Comparison of ENCODE assay signal across 15 cellular contexts in the genomic region with DNA sequence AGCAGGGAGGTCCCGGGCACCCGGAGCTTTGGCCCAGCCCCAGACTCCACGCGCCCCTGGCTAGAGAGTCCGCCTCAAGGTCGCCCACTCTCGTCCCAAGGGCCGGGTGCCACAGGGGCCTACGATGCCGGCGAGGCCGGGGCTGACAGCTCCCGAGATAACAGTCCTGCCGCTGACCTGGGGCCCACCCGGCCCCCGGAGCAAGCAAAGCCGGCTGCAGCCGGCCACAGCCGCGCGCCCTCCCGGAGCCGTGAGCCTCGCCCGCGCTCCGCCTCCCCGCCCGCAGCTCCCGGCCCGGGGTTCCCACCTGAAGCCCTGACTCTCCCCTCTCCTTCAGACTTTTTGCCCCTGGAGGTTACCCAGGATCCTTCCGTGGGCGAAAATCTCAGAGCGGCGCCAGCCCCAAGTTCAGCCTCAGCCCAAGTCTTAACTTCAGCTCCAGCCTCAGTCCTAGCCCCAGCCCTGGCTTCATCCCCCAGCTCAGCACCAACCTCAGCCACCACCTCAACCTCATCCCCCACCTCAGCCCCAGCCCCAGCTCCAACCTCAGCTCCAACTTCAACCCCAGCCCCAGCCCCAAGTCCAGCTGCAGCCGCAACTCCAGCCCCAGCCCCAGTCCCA. TPM values are rescaled to one million over a fixed set of nuclear protein-coding genes. Genes with fewer than 3 reads are reported as not detected.
DNase-seq lines count a peak whose midpoint lies in the region; ATAC-seq and TF ChIP-seq lines count a peak whose summit lies in the region.
"Had no signal": no experiment of that assay in that cellular context is flagged by ENCODE, and none has a peak within 500 bp of the region (broad histone marks: within the 10 kb centered on the region; RNA-seq: fewer than 3 reads in every experiment).

No MANE protein-coding gene starts in this region.

- no peak overlapping the region for H3K27ac Mint-ChIP-seq in CD8-positive, alpha-beta T cell
- H3K27ac Mint-ChIP-seq in activated naive CD8-positive, alpha-beta T cell treated with anti-CD3 and anti-CD28 coated beads, Interleukin-2, amount 10 ng/mL, durations not matched to agents 7 days and 5 days, result peak overlapping the region; percentile 95

- H3K4me2 ChIP-seq in BLaER1, result peak overlapping the region; percentile 100

- peak in 1 of 7 experiments; percentile 15 for DNase-seq in CD8-positive, alpha-beta T cell
- DNase-seq in activated naive CD8-positive, alpha-beta T cell treated with anti-CD3 and anti-CD28 coated beads, Interleukin-2, amount 10 ng/mL, durations not matched to agents 7 days and 5 days, result no peak
- DNase-seq in mucosa of descending colon (peak in 2 of 3 donors; percentile 28 to 57), glomerular visceral epithelial cell (ENCODE audit: extremely low spot score) (no peak)
- DNase-seq: cerebellar nuclear complex; heart right ventricle; NCI-H1694 treated with DMSO at 0.1 percent for 48 hours; NCI-H69; stimulated activated CD4-positive, alpha-beta T cell treated with anti-CD3 and anti-CD28 coated beads, Interleukin-2, amount 100 ng/mL, for 48 hours had no signal

- H3K27me3 Mint-ChIP-seq in CD8-positive, alpha-beta T cell (ENCODE audit: low read depth), result no peaks in the 10 kb centered on the region
- H3K27me3 Mint-ChIP-seq in activated naive CD8-positive, alpha-beta T cell treated with anti-CD3 and anti-CD28 coated beads, Interleukin-2, amount 10 ng/mL, durations not matched to agents 7 days and 5 days, result no peaks in the 10 kb centered on the region

- POLR2A ChIA-PET in CD8-positive, alpha-beta T cell (lab: Charles Lee), result interaction anchor here (1.1 to 2.7 kb wide), 9 partner anchors 8 to 356 kb away, joined by 3 to 35 read pairs (median 11); a partner anchor contains a TSS
- POLR2A ChIA-PET in activated naive CD8-positive, alpha-beta T cell treated with anti-CD3 and anti-CD28 coated beads, Interleukin-2, amount 10 ng/mL, durations not matched to agents 7 days and 5 days (lab: Charles Lee), result interaction anchor here (0.8 to 9.8 kb wide), 14 partner anchors 8 to 296 kb away, joined by 3 to 300 read pairs (median 8); a partner anchor contains a TSS

- H3K9me3 ChIP-seq in BLaER1, result no peaks in the 10 kb centered on the region
- H3K9me3 ChIP-seq in CD8-positive, alpha-beta T cell (ENCODE audit: low read length), result no peaks in the 10 kb centered on the region
- no peaks in the 10 kb centered on the region for H3K9me3 ChIP-seq in mucosa of descending colon
- H3K9me3 ChIP-seq: heart right ventricle, right atrium auricular region had no signal

- H3K4me3 ChIP-seq in BLaER1 (no peak overlapping the region), mucosa of descending colon (no peak overlapping the region)
- H3K4me3 ChIP-seq in CD8-positive, alpha-beta T cell (ENCODE audit: low read depth, low read length), result no peak overlapping the region

- H3K9ac ChIP-seq in BLaER1, result no peak overlapping the region

- no peaks in the 10 kb centered on the region for H3K9me3 Mint-ChIP-seq in CD8-positive, alpha-beta T cell
- H3K9me3 Mint-ChIP-seq in activated naive CD8-positive, alpha-beta T cell treated with anti-CD3 and anti-CD28 coated beads, Interleukin-2, amount 10 ng/mL, durations not matched to agents 7 days and 5 days, result no peaks in the 10 kb centered on the region

- intact Hi-C loops in CD8-positive, alpha-beta T cell (cut with DNase I, micrococcal nuclease), result loop anchor here in 1 of 2 experiments (5.0 kb wide), 1 partner anchor 145 kb away; no protein-coding TSS in a partner anchor
- intact Hi-C loops in mucosa of descending colon (cut with DNase I, micrococcal nuclease), result no loop called here

- ATAC-seq in CD8-positive, alpha-beta T cell, result no peak
- ATAC-seq in activated naive CD8-positive, alpha-beta T cell treated with anti-CD3 and anti-CD28 coated beads, Interleukin-2, amount 10 ng/mL, durations not matched to agents 7 days and 5 days (ENCODE audit: low read depth), result no peak
- ATAC-seq in mucosa of descending colon (no peak), GM21423 (IDR thresholded peaks at IDR 0.05; ENCODE audit: unreplicated experiment) (no peak), HG03520 (IDR thresholded peaks at IDR 0.05; ENCODE audit: unreplicated experiment) (no peak)

- H3K4me1 ChIP-seq in BLaER1, result peaks cover 68% of the 10 kb centered on the region
- peaks cover 48% of the 10 kb centered on the region for H3K4me1 ChIP-seq in CD8-positive, alpha-beta T cell (ENCODE audit: insufficient read depth, low read length)
- peaks cover 7% of the 10 kb centered on the region for H3K4me1 ChIP-seq in mucosa of descending colon (ENCODE audit: low read depth)

- no peaks in the 10 kb centered on the region for H3K36me3 ChIP-seq in BLaER1
- no peaks in the 10 kb centered on the region for H3K36me3 ChIP-seq in CD8-positive, alpha-beta T cell (ENCODE audit: insufficient read depth, low read length)
- no peaks in the 10 kb centered on the region for H3K36me3 ChIP-seq in mucosa of descending colon (ENCODE audit: low read depth)
- H3K36me3 ChIP-seq: heart right ventricle, right atrium auricular region had no signal

- no peaks in the 10 kb centered on the region for H3K36me3 Mint-ChIP-seq in CD8-positive, alpha-beta T cell
- H3K36me3 Mint-ChIP-seq in activated naive CD8-positive, alpha-beta T cell treated with anti-CD3 and anti-CD28 coated beads, Interleukin-2, amount 10 ng/mL, durations not matched to agents 7 days and 5 days, result peaks cover 14% of the 10 kb centered on the region

- H3K4me3 Mint-ChIP-seq in CD8-positive, alpha-beta T cell, result peak overlapping the region; percentile 57
- H3K4me3 Mint-ChIP-seq in activated naive CD8-positive, alpha-beta T cell treated with anti-CD3 and anti-CD28 coated beads, Interleukin-2, amount 10 ng/mL, durations not matched to agents 7 days and 5 days, result peak overlapping the region; percentile 87

- H3K4me1 Mint-ChIP-seq in CD8-positive, alpha-beta T cell (ENCODE audit: low read depth), result peaks cover 49% of the 10 kb centered on the region
- peaks cover 34% of the 10 kb centered on the region for H3K4me1 Mint-ChIP-seq in activated naive CD8-positive, alpha-beta T cell treated with anti-CD3 and anti-CD28 coated beads, Interleukin-2, amount 10 ng/mL, durations not matched to agents 7 days and 5 days

- TF ChIP-seq CTCF in CD8-positive, alpha-beta T cell (IDR thresholded peaks at IDR 0.05), result no peak
- TF ChIP-seq CTCF in mucosa of descending colon (IDR thresholded peaks at IDR 0.05), result no peak

- H4K20me1 ChIP-seq in BLaER1, result peaks cover 14% of the 10 kb centered on the region; the same call in 1 of the 2 replicates

- CTCF ChIA-PET in CD8-positive, alpha-beta T cell (lab: Charles Lee), result interaction anchor here (0.9 to 4.3 kb wide), 5 partner anchors 9 to 74 kb away, joined by 3 to 36 read pairs (median 4); a partner anchor contains a TSS

- H3K27ac ChIP-seq in BLaER1, result 0 out of 2 replicates have a peak overlapping the region, but pooled peaks have one; percentile 46
- H3K27ac ChIP-seq in CD8-positive, alpha-beta T cell (ENCODE audit: low read depth, low read length), result no peak overlapping the region
- H3K27ac ChIP-seq: right atrium auricular region had no signal

- H3K27me3 ChIP-seq in BLaER1, result peaks cover 18% of the 10 kb centered on the region
- no peaks in the 10 kb centered on the region for H3K27me3 ChIP-seq in CD8-positive, alpha-beta T cell (ENCODE audit: insufficient read depth, low read length)

RNA-seq across cellular contexts. Expression of a gene that starts 1.6 kb away (rescaled TPM):
- total RNA-seq in CD8-positive, alpha-beta T cell, result 1 to 10 TPM; 2.1 to 2.3 TPM
- total RNA-seq in activated naive CD8-positive, alpha-beta T cell treated with anti-CD3 and anti-CD28 coated beads, Interleukin-2, amount 10 ng/mL, durations not matched to agents 7 days and 5 days, result 10 to 100 TPM; 18.8 to 21.9 TPM
- total RNA-seq in mucosa of descending colon, result 1 to 10 TPM in 1 of 3 donors, under 1 TPM in 1, not detected in 1; 0.55 to 1.7 TPM
- total RNA-seq: right atrium auricular region had no signal

RNA-seq across cellular contexts. Expression of a gene that starts 15.4 kb away (rescaled TPM):
- total RNA-seq in CD8-positive, alpha-beta T cell, result not detected
- total RNA-seq in activated naive CD8-positive, alpha-beta T cell treated with anti-CD3 and anti-CD28 coated beads, Interleukin-2, amount 10 ng/mL, durations not matched to agents 7 days and 5 days, result 1 to 10 TPM in 1 of 2 experiments, under 1 TPM in 1; 0.79 to 1.1 TPM
- total RNA-seq in mucosa of descending colon, result not detected
- total RNA-seq: right atrium auricular region; T-helper 2 cell treated with Interferon-gamma antibody and Interleukin-4, amounts not matched to agents 100 ng/mL and 5 ng/mL, for 36 hours; ureter had no signal

RNA-seq across cellular contexts. Expression of a gene that starts 17.5 kb away (rescaled TPM):
- 1 to 10 TPM; 3.4 to 4.7 TPM for total RNA-seq in CD8-positive, alpha-beta T cell
- 10 to 100 TPM; 86.3 to 94.5 TPM for total RNA-seq in activated naive CD8-positive, alpha-beta T cell treated with anti-CD3 and anti-CD28 coated beads, Interleukin-2, amount 10 ng/mL, durations not matched to agents 7 days and 5 days
- 10 to 100 TPM; 27.7 to 88.7 (median 34.8) TPM for total RNA-seq in mucosa of descending colon

RNA-seq across cellular contexts. Expression of a gene that starts 21.9 kb away (rescaled TPM):
- 1 to 10 TPM; 1.5 to 4.2 TPM for total RNA-seq in CD8-positive, alpha-beta T cell
- total RNA-seq in activated naive CD8-positive, alpha-beta T cell treated with anti-CD3 and anti-CD28 coated beads, Interleukin-2, amount 10 ng/mL, durations not matched to agents 7 days and 5 days, result 10 to 100 TPM in 1 of 2 experiments, 1 to 10 TPM in 1; 8.1 to 12.8 TPM
- 10 to 100 TPM in 1 of 3 donors, 1 to 10 TPM in 1, not detected in 1; 5.4 to 14.6 TPM for total RNA-seq in mucosa of descending colon
- total RNA-seq: ureter had no signal

RNA-seq across cellular contexts. Expression of a gene that starts 30.9 kb away (rescaled TPM):
- 10 to 100 TPM; 42.4 to 46.0 TPM for total RNA-seq in CD8-positive, alpha-beta T cell
- 10 to 100 TPM; 85.2 to 95.4 TPM for total RNA-seq in activated naive CD8-positive, alpha-beta T cell treated with anti-CD3 and anti-CD28 coated beads, Interleukin-2, amount 10 ng/mL, durations not matched to agents 7 days and 5 days
- total RNA-seq in mucosa of descending colon, result 10 to 100 TPM; 24.5 to 51.6 (median 29.9) TPM

Comparison
In these comparisons a context has a peak if more than half of its experiments do, and no peak if none do; other contexts are left out.
1. DNase-seq: peak in mucosa of descending colon (2 of 3); none in activated naive CD8-positive, alpha-beta T cell treated with anti-CD3 and anti-CD28 coated beads, Interleukin-2, amount 10 ng/mL, durations not matched to agents 7 days and 5 days (single experiment) and glomerular visceral epithelial cell (single experiment).
2. RNA of a gene that starts 1.6 kb away (total RNA-seq): 18.8 to 21.9 TPM in activated naive CD8-positive, alpha-beta T cell treated with anti-CD3 and anti-CD28 coated beads, Interleukin-2, amount 10 ng/mL, durations not matched to agents 7 days and 5 days; 2.1 to 2.3 TPM in CD8-positive, alpha-beta T cell and 0.55 to 1.7 TPM in mucosa of descending colon; every median in the first group is over 4 times any median in the second.
3. RNA of a gene that starts 17.5 kb away (total RNA-seq): 86.3 to 94.5 TPM in activated naive CD8-positive, alpha-beta T cell treated with anti-CD3 and anti-CD28 coated beads, Interleukin-2, amount 10 ng/mL, durations not matched to agents 7 days and 5 days and 27.7 to 88.7 TPM in mucosa of descending colon; 3.4 to 4.7 TPM in CD8-positive, alpha-beta T cell; every median in the first group is over 4 times any median in the second.